In the genomic region with DNA sequence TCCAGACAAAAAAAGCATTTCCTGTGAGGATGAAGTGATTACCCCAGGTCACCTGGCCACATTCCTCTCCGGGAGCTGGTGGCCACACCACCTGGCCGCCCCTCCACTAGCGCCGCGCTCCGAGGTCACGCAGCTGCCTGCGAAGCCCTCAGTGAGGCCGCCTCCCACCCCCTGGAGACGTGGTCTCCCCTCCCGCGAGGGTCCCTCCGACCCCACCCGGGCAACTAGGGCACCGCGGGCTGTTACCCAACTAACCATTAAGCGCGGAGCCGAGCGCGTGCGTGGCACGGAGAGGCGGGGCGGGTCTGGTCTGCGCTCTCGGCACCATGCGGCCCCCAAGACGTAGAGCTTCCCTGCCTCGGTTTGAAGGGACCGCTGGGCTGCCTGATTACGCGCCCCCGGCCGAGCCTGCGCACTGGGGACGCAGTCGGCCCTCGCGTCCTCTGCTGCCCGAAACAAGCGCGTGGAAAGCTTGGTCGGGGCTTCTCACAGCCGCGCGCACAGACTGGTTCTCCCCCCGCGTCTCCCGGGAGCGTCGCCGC, we compare ENCODE assay signal across 8 cellular contexts.
DNase-seq lines count a peak whose midpoint lies in the region; ATAC-seq, FAIRE-seq and TF ChIP-seq lines count a peak whose summit lies in the region.

No MANE protein-coding gene starts in this region.

- no peaks in the 10 kb centered on the region for H3K36me3 ChIP-seq in PC-3 (ENCODE audit: low read depth, low read length)
- H3K36me3 ChIP-seq in endodermal cell (ENCODE audit: control insufficient read depth, insufficient read depth, low read length) = no peaks in the 10 kb centered on the region

- H4K20me1 ChIP-seq in PC-3 (ENCODE audit: low read length) = no peaks in the 10 kb centered on the region

- TF ChIP-seq CTCF in PC-3 (conservative IDR thresholded peaks at IDR 0.05; ENCODE audit: low read depth, low read length) = no peak
- TF ChIP-seq CTCF in endodermal cell (conservative IDR thresholded peaks at IDR 0.05) = no peak

- H3K4me3 ChIP-seq in PC-3 (ENCODE audit: low read length) (peak overlapping the region; percentile 85), endodermal cell (ENCODE audit: low read length) (peak overlapping the region; percentile 8)

- H3K9me3 ChIP-seq in PC-3 (ENCODE audit: low read length) (no peaks in the 10 kb centered on the region), endodermal cell (ENCODE audit: control insufficient read depth, low read length) (no peaks in the 10 kb centered on the region)

- POLR2A ChIA-PET in PC-3 (lab: Charles Lee; ENCODE audit: unreplicated experiment) = interaction anchor here (0.6 to 0.7 kb wide), 3 partner anchors 14 to 107 kb away, joined by 3 to 7 read pairs (median 4); no protein-coding TSS in a partner anchor

- H3K9ac ChIP-seq in PC-3 (ENCODE audit: low read length) = peak overlapping the region; percentile 81
- H3K9ac ChIP-seq in endodermal cell (ENCODE audit: extremely low read depth, low read length, poor library complexity, severe bottlenecking) = no peak overlapping the region

- H2AFZ ChIP-seq in PC-3 (ENCODE audit: low read length) = peak overlapping the region; percentile 98

- H3K27ac ChIP-seq in PC-3 (ENCODE audit: low read length) (peak overlapping the region; percentile 27), endodermal cell (ENCODE audit: low read depth, low read length) (no peak overlapping the region)

- H3K9me3 Mint-ChIP-seq in endodermal cell = peaks cover 12% of the 10 kb centered on the region

- peaks cover 32% of the 10 kb centered on the region for H3K79me2 ChIP-seq in PC-3 (ENCODE audit: low read length)

- H3K4me2 ChIP-seq in PC-3 (ENCODE audit: low read length) = peak overlapping the region; percentile 98

- CTCF ChIA-PET in PC-3 (lab: Charles Lee) = no interaction called here

- H3K4me3 Mint-ChIP-seq in endodermal cell = peak overlapping the region; percentile 72

- H3K4me1 ChIP-seq in PC-3 (ENCODE audit: insufficient read depth, low read length) (peaks cover 21% of the 10 kb centered on the region), endodermal cell (ENCODE audit: control insufficient read depth, insufficient read depth, low read length) (peaks cover 5% of the 10 kb centered on the region)

- no peak for TF ChIP-seq POLR2A in GM12892 (IDR thresholded peaks at IDR 0.05; ENCODE audit: low read depth, low read length)

- no peaks in the 10 kb centered on the region for H3F3A ChIP-seq in PC-3 (ENCODE audit: low read length, unreplicated experiment)

- peaks cover 27% of the 10 kb centered on the region for H3K4me1 Mint-ChIP-seq in endodermal cell

- H3K27ac Mint-ChIP-seq in endodermal cell = peak overlapping the region; percentile 95

- DNase-seq in GM12892 (ENCODE audit: insufficient read length) (peak; percentile 9), PC-3 (peak; percentile 51), endodermal cell (peak; percentile 90), mesenteric fat pad (ENCODE audit: low spot score) (peak; percentile 82), urothelium cell line (ENCODE audit: low spot score) (peak; percentile 77), T1000 (lab: John Stamatoyannopoulos, UW) (no peak), RPMI8226 (no peak)

- H3K36me3 Mint-ChIP-seq in endodermal cell (ENCODE audit: low read depth) = peaks cover 21% of the 10 kb centered on the region

- intact Hi-C loops in PC-3 (cut with micrococcal nuclease) = no loop called here

- H3K27me3 Mint-ChIP-seq in endodermal cell (ENCODE audit: insufficient read depth) = peaks cover 2% of the 10 kb centered on the region

- peak; percentile 69 for ATAC-seq in PC-3
- ATAC-seq in HG02938 (IDR thresholded peaks at IDR 0.05; ENCODE audit: unreplicated experiment) = no peak

- FAIRE-seq in GM12892 (lab: Jason Lieb, UNC) = no peak
- FAIRE-seq in urothelium cell line (lab: Jason Lieb, UNC) = peak; percentile 81

- H3K9me2 ChIP-seq in PC-3 (replicated peaks; ENCODE audit: low read length) = no peaks in the 10 kb centered on the region

- WGBS in endodermal cell (ENCODE audit: insufficient coverage in 1 of 2, insufficient read length in 1 of 2), 2 experiments = 41 to 69% methylated on average over 29 to 53 of the region's 53 CpGs

- H3K27me3 ChIP-seq in PC-3 (ENCODE audit: low read length) (no peaks in the 10 kb centered on the region), endodermal cell (ENCODE audit: control insufficient read depth, insufficient read depth, low read length, poor library complexity, severe bottlenecking) (no peaks in the 10 kb centered on the region)

- BruUV-seq in PC-3 (replicated peaks; lab: Mats Ljungman, UMichigan) = TSS peak; percentile 72

Comparison
In these comparisons a context has a peak if more than half of its experiments do, and no peak if none do; other contexts are left out.
1. DNase-seq: peak in GM12892 (single experiment), PC-3 (single experiment), endodermal cell (single experiment), mesenteric fat pad (single experiment) and urothelium cell line (single experiment); none in T1000 (single experiment) and RPMI8226 (single experiment).